1 cellular context compared by ENCODE assay signal in genomic region chr17:29133146-29133713, GRCh38.
TF ChIP-seq lines count a peak whose summit lies in the region.

No MANE protein-coding gene starts in this region.

TF ChIP-seq in GM23338, 12 proteins besides CTCF, POLR2A, EP300 and RAD21 (continued from another document):
- TF ChIP-seq REST (IDR thresholded peaks at IDR 0.05; ENCODE audit: unreplicated experiment), result no peak
- TF ChIP-seq NANOG (IDR thresholded peaks at IDR 0.05; ENCODE audit: borderline replicate concordance), result no peak
